9 cellular contexts compared by ENCODE assay signal in genomic region chr1:26541431-26541815, GRCh38. TPM values are rescaled to one million over a fixed set of nuclear protein-coding genes. Genes with fewer than 3 reads are reported as not detected.
DNase-seq lines count a peak whose midpoint lies in the region; ATAC-seq, FAIRE-seq and TF ChIP-seq lines count a peak whose summit lies in the region.
"Had no signal": no experiment of that assay in that cellular context is flagged by ENCODE, and none has a peak within 500 bp of the region (broad histone marks: within the 10 kb centered on the region; RNA-seq: fewer than 3 reads in every experiment).

No MANE protein-coding gene starts in this region.

- FAIRE-seq in astrocyte (lab: Jason Lieb, UNC): no peak

- peak overlapping the region; percentile 78 to 89 (median 84) for H3K4me3 Mint-ChIP-seq in CD4-positive, alpha-beta memory T cell
- H3K4me3 Mint-ChIP-seq in astrocyte (ENCODE audit: unreplicated experiment) (no peak overlapping the region), natural killer cell (peak overlapping the region; percentile 87)

- H3K27ac ChIP-seq in CD4-positive, alpha-beta memory T cell (ENCODE audit: low read depth, low read length): peak overlapping the region; percentile 75
- H3K27ac ChIP-seq in HUES64 (ENCODE audit: low read depth, low read length) (0 out of 2 replicates have a peak overlapping the region, but pooled peaks have one; percentile 33), astrocyte (ENCODE audit: low read depth, low read length) (no peak overlapping the region)

- peak overlapping the region; percentile 60 for H2AFZ ChIP-seq in astrocyte (ENCODE audit: low read depth, low read length)

- no peak for TF ChIP-seq CTCF in astrocyte (IDR thresholded peaks at IDR 0.05; ENCODE audit: insufficient read depth, low read depth, low read length)
- no peak for TF ChIP-seq CTCF in natural killer cell (IDR thresholded peaks at IDR 0.05)

- H3K4me2 ChIP-seq in astrocyte (ENCODE audit: low read length): no peak overlapping the region

- CTCF ChIA-PET in CD4-positive, alpha-beta memory T cell (lab: Charles Lee; ENCODE audit: partially characterized antibody): interaction anchor here (0.9 to 6.8 kb wide), 10 partner anchors 12 to 292 kb away, joined by 4 to 96 read pairs (median 27); partner anchors contain the start of genes PIGV and RPS6KA1

- WGBS in HUES64: 78% methylated on average over 7 of the region's 7 CpGs

- H3K9me3 Mint-ChIP-seq in CD4-positive, alpha-beta memory T cell: peaks cover 0 to 1% (median 0%) of the 10 kb centered on the region in 8 donors
- H3K9me3 Mint-ChIP-seq in astrocyte (ENCODE audit: unreplicated experiment) (no peaks in the 10 kb centered on the region), natural killer cell (no peaks in the 10 kb centered on the region)

- H3K4me3 ChIP-seq in CD4-positive, alpha-beta memory T cell (ENCODE audit: low read length in 2 of 2): peak overlapping the region in 1 of 2 donors; percentile 12
- H3K4me3 ChIP-seq in HUES64 (ENCODE audit: low read length): no peak overlapping the region
- no peak overlapping the region for H3K4me3 ChIP-seq in astrocyte (ENCODE audit: insufficient read depth, low read depth, low read length)

- peaks cover 96% of the 10 kb centered on the region for H3K4me1 ChIP-seq in CD4-positive, alpha-beta memory T cell (ENCODE audit: insufficient read depth, low read length)
- H3K4me1 ChIP-seq in HUES64 (ENCODE audit: insufficient read depth, low read length): peaks cover 7% of the 10 kb centered on the region; the same call in 1 of the 2 replicates
- no peaks in the 10 kb centered on the region for H3K4me1 ChIP-seq in astrocyte (ENCODE audit: insufficient read depth, low read length)

- no peaks in the 10 kb centered on the region for H3K27me3 Mint-ChIP-seq in CD4-positive, alpha-beta memory T cell
- H3K27me3 Mint-ChIP-seq in astrocyte (ENCODE audit: low read depth, unreplicated experiment) (no peaks in the 10 kb centered on the region), natural killer cell (ENCODE audit: low read depth in 2 of 2) (no peaks in the 10 kb centered on the region)
- H3K27me3 Mint-ChIP-seq: progenitor cell of endocrine pancreas had no signal

- H3K36me3 Mint-ChIP-seq in CD4-positive, alpha-beta memory T cell: peaks cover 0 to 6% of the 10 kb centered on the region in 2 donors
- H3K36me3 Mint-ChIP-seq in astrocyte (ENCODE audit: low read depth, unreplicated experiment) (peaks cover 4% of the 10 kb centered on the region), natural killer cell (no peaks in the 10 kb centered on the region)

- H3K4me1 Mint-ChIP-seq in CD4-positive, alpha-beta memory T cell: peaks cover 59 to 96% (median 81%) of the 10 kb centered on the region in 4 donors
- peaks cover 3% of the 10 kb centered on the region for H3K4me1 Mint-ChIP-seq in astrocyte (ENCODE audit: low read depth, unreplicated experiment)
- H3K4me1 Mint-ChIP-seq in natural killer cell: peaks cover 73 to 78% of the 10 kb centered on the region in 2 donors

- H3K27me3 ChIP-seq in CD4-positive, alpha-beta memory T cell (ENCODE audit: insufficient read depth, low read length): no peaks in the 10 kb centered on the region
- H3K27me3 ChIP-seq in HUES64 (ENCODE audit: insufficient read depth, low read length): no peaks in the 10 kb centered on the region
- H3K27me3 ChIP-seq in astrocyte (ENCODE audit: insufficient read depth, low read length): no peaks in the 10 kb centered on the region

- DNase-seq in CD4-positive, alpha-beta memory T cell: no peak
- DNase-seq in astrocyte (ENCODE audit: low read depth) (no peak), natural killer cell (no peak), NCI-H526 treated with DMSO at 0.1 percent for 48 hours (lab: John Stamatoyannopoulos, UW) (no peak), superior temporal gyrus (ENCODE audit: extremely low spot score) (no peak), DMS153 (lab: John Stamatoyannopoulos, UW) (no peak)

- H3K36me3 ChIP-seq in CD4-positive, alpha-beta memory T cell (ENCODE audit: insufficient read depth, low read length): no peaks in the 10 kb centered on the region
- H3K36me3 ChIP-seq in HUES64 (ENCODE audit: insufficient read depth, low read length): peaks cover 16% of the 10 kb centered on the region
- no peaks in the 10 kb centered on the region for H3K36me3 ChIP-seq in astrocyte (ENCODE audit: insufficient read depth, low read length)

- H3K9ac ChIP-seq in HUES64 (ENCODE audit: low read depth, low read length) (0 out of 2 replicates have a peak overlapping the region, but pooled peaks have one; percentile 17), astrocyte (ENCODE audit: low read length) (no peak overlapping the region)

- intact Hi-C loops in CD4-positive, alpha-beta memory T cell (cut with micrococcal nuclease): loop anchor here (1.0 kb wide), 2 partner anchors 12 to 41 kb away; partner anchors contain the start of gene RPS6KA1
- intact Hi-C loops in natural killer cell (cut with micrococcal nuclease): loop anchor here (5.0 to 10.0 kb wide), 2 partner anchors 156 to 427 kb away; partner anchors contain the start of genes ARID1A and PDIK1L

- POLR2A ChIA-PET in CD4-positive, alpha-beta memory T cell (lab: Charles Lee; ENCODE audit: partially characterized antibody): interaction anchor here (0.7 to 6.0 kb wide), 17 partner anchors 10 to 292 kb away, joined by 3 to 81 read pairs (median 5); partner anchors contain the start of genes HMGN2, PIGV and RPS6KA1

- H4K20me1 ChIP-seq in astrocyte (ENCODE audit: insufficient read depth, low read length): no peaks in the 10 kb centered on the region

- H3K27ac Mint-ChIP-seq in CD4-positive, alpha-beta memory T cell: peak overlapping the region; percentile 94 to 98 (median 95)
- no peak overlapping the region for H3K27ac Mint-ChIP-seq in astrocyte (ENCODE audit: unreplicated experiment)
- peak overlapping the region; percentile 99 for H3K27ac Mint-ChIP-seq in natural killer cell
- H3K27ac Mint-ChIP-seq: progenitor cell of endocrine pancreas had no signal

- ATAC-seq in natural killer cell (no peak), HG03469 (IDR thresholded peaks at IDR 0.05; ENCODE audit: unreplicated experiment) (no peak)

- H3K9me3 ChIP-seq in CD4-positive, alpha-beta memory T cell (ENCODE audit: control insufficient read depth in 1 of 2, low read length in 2 of 2): no peaks in the 10 kb centered on the region
- H3K9me3 ChIP-seq in HUES64 (ENCODE audit: insufficient read depth, low read depth, low read length) (no peaks in the 10 kb centered on the region), astrocyte (ENCODE audit: insufficient read depth, low read depth, low read length) (no peaks in the 10 kb centered on the region)

- no peaks in the 10 kb centered on the region for H3K79me2 ChIP-seq in astrocyte (ENCODE audit: insufficient read depth, low read length)

RNA-seq across cellular contexts. Expression of gene RPS6KA1, which starts 11.9 kb away (rescaled TPM):
- total RNA-seq in CD4-positive, alpha-beta memory T cell: 100 to 1,000 TPM; 106 to 108 TPM
- polyA plus RNA-seq in CD4-positive, alpha-beta memory T cell: 100 to 1,000 TPM; 180 to 215 TPM
- polyA plus RNA-seq in HUES64 (2013, experiment 1 of 2): 28.6 TPM
- polyA plus RNA-seq in HUES64 (2013, experiment 2 of 2): 30.1 TPM
- 8.8 and 11.8 TPM in 2 replicates for total RNA-seq in astrocyte
- 100 to 1,000 TPM; 191 to 226 (median 215) TPM for total RNA-seq in natural killer cell
